Comparison of ENCODE assay signal across 16 cellular contexts in genomic region chrX:20254712-20255299, GRCh38. TPM values are rescaled to one million over a fixed set of nuclear protein-coding genes. Genes with fewer than 3 reads are reported as not detected.
DNase-seq lines count a peak whose midpoint lies in the region; ATAC-seq and TF ChIP-seq lines count a peak whose summit lies in the region.
"Had no signal": no experiment of that assay in that cellular context is flagged by ENCODE, and none has a peak within 500 bp of the region (broad histone marks: within the 10 kb centered on the region; RNA-seq: fewer than 3 reads in every experiment).

No MANE protein-coding gene starts in this region.

- peak overlapping the region; percentile 55 for H3K27ac Mint-ChIP-seq in stimulated activated naive CD8-positive, alpha-beta T cell treated with anti-CD3 and anti-CD28 coated beads, Interleukin-15, Interleukin-2, amounts not matched to agents 100 ng/mL and 50 ng/mL, for 24 hours
- H3K27ac Mint-ChIP-seq in stimulated activated naive CD8-positive, alpha-beta T cell treated with anti-CD3 and anti-CD28 coated beads, Interleukin-15, amount 100 ng/mL, for 72 hours: no peak overlapping the region

- ATAC-seq in stimulated activated naive CD8-positive, alpha-beta T cell treated with anti-CD3 and anti-CD28 coated beads, Interleukin-15, amount 100 ng/mL, for 72 hours: no peak
- ATAC-seq in SK-N-SH treated with all-trans-retinoic acid at 6 μM for 48 hours (no peak; the same call in 1 of the 3 replicates), HG02571 (IDR thresholded peaks at IDR 0.05; ENCODE audit: unreplicated experiment) (no peak), GM21515 (IDR thresholded peaks at IDR 0.05; ENCODE audit: unreplicated experiment) (no peak)
- ATAC-seq: activated T-cell treated with anti-CD3 and anti-CD28 coated beads, Interleukin-2, amount 50 U/mL, for 72 hours; left lung had no signal

- no peaks in the 10 kb centered on the region for H3K27me3 ChIP-seq in MG63
- H3K27me3 ChIP-seq: left lung, Peyer's patch had no signal

- H3K27me3 Mint-ChIP-seq in stimulated activated naive CD8-positive, alpha-beta T cell treated with anti-CD3 and anti-CD28 coated beads, Interleukin-15, Interleukin-2, amounts not matched to agents 100 ng/mL and 50 ng/mL, for 24 hours: no peaks in the 10 kb centered on the region
- no peaks in the 10 kb centered on the region for H3K27me3 Mint-ChIP-seq in stimulated activated naive CD8-positive, alpha-beta T cell treated with anti-CD3 and anti-CD28 coated beads, Interleukin-15, amount 100 ng/mL, for 72 hours

- H3K36me3 Mint-ChIP-seq in stimulated activated naive CD8-positive, alpha-beta T cell treated with anti-CD3 and anti-CD28 coated beads, Interleukin-15, Interleukin-2, amounts not matched to agents 100 ng/mL and 50 ng/mL, for 24 hours (ENCODE audit: low read depth): peaks cover 32% of the 10 kb centered on the region

- no peak overlapping the region for H3K4me3 ChIP-seq in MG63
- H3K4me3 ChIP-seq: HAP-1, left lung, Peyer's patch had no signal

- no peak overlapping the region for H3K4me3 Mint-ChIP-seq in stimulated activated naive CD8-positive, alpha-beta T cell treated with anti-CD3 and anti-CD28 coated beads, Interleukin-15, Interleukin-2, amounts not matched to agents 100 ng/mL and 50 ng/mL, for 24 hours
- H3K4me3 Mint-ChIP-seq in stimulated activated naive CD8-positive, alpha-beta T cell treated with anti-CD3 and anti-CD28 coated beads, Interleukin-15, amount 100 ng/mL, for 72 hours: no peak overlapping the region
- H3K4me3 Mint-ChIP-seq: activated T-cell treated with anti-CD3 and anti-CD28 coated beads, Interleukin-2, amount 50 U/mL, for 72 hours had no signal

- peaks cover 60% of the 10 kb centered on the region for H3K4me1 Mint-ChIP-seq in stimulated activated naive CD8-positive, alpha-beta T cell treated with anti-CD3 and anti-CD28 coated beads, Interleukin-15, Interleukin-2, amounts not matched to agents 100 ng/mL and 50 ng/mL, for 24 hours (ENCODE audit: low read depth)
- peaks cover 45% of the 10 kb centered on the region for H3K4me1 Mint-ChIP-seq in stimulated activated naive CD8-positive, alpha-beta T cell treated with anti-CD3 and anti-CD28 coated beads, Interleukin-15, amount 100 ng/mL, for 72 hours

- DNase-seq in stimulated activated naive CD8-positive, alpha-beta T cell treated with anti-CD3 and anti-CD28 coated beads, Interleukin-15, amount 100 ng/mL, for 72 hours: no peak
- DNase-seq in fibroblast of peridontal ligament (ENCODE audit: extremely low read depth) (peak; percentile 68), MG63 (no peak), ureter (ENCODE audit: low spot score) (no peak)
- DNase-seq: activated CD4-positive, alpha-beta T cell treated with anti-CD3 and anti-CD28 coated beads, Interleukin-2, amount 50 U/mL, for 4 hours; activated T-cell treated with anti-CD3 and anti-CD28 coated beads, Interleukin-2, amount 50 U/mL, for 72 hours; AML-193; left lung; NCI-H1436 treated with DMSO at 0.1 percent for 48 hours; Peyer's patch; substantia nigra had no signal

- no peaks in the 10 kb centered on the region for H3K9me3 ChIP-seq in MG63
- H3K9me3 ChIP-seq: HAP-1, left lung, Peyer's patch had no signal

- H3K36me3 ChIP-seq in MG63: no peaks in the 10 kb centered on the region
- H3K36me3 ChIP-seq: HAP-1, left lung, Peyer's patch had no signal

- H3K9me3 Mint-ChIP-seq in stimulated activated naive CD8-positive, alpha-beta T cell treated with anti-CD3 and anti-CD28 coated beads, Interleukin-15, Interleukin-2, amounts not matched to agents 100 ng/mL and 50 ng/mL, for 24 hours: no peaks in the 10 kb centered on the region
- no peaks in the 10 kb centered on the region for H3K9me3 Mint-ChIP-seq in stimulated activated naive CD8-positive, alpha-beta T cell treated with anti-CD3 and anti-CD28 coated beads, Interleukin-15, amount 100 ng/mL, for 72 hours
- H3K9me3 Mint-ChIP-seq: activated T-cell treated with anti-CD3 and anti-CD28 coated beads, Interleukin-2, amount 50 U/mL, for 72 hours had no signal

TF ChIP-seq in SK-N-SH treated with all-trans-retinoic acid at 6 μM for 48 hours, 23 proteins besides CTCF, POLR2A, EP300 and RAD21:
- no peak for TF ChIP-seq ZNF565 (CRISPR knock-in tag; conservative IDR thresholded peaks at IDR 0.05; ENCODE audit: low read depth)
- no peak for TF ChIP-seq RARB (CRISPR knock-in tag; IDR thresholded peaks at IDR 0.05)
- TF ChIP-seq ZNF8 (CRISPR knock-in tag; IDR thresholded peaks at IDR 0.05): peak; percentile 91

RNA-seq across cellular contexts. Expression of gene RPS6KA3, which starts 11.9 kb away (rescaled TPM):
- total RNA-seq in MG63 (2014; rRNA removed; shearing (Covaris generic); ENCODE audit: low replicate concordance): 25.5 and 26.6 TPM in 2 replicates
- 40.3 TPM for total RNA-seq in ureter
